20 cellular contexts compared by ENCODE assay signal in genomic region chr4:16337936-16338335, GRCh38.
DNase-seq lines count a peak whose midpoint lies in the region; ATAC-seq and TF ChIP-seq lines count a peak whose summit lies in the region.
"Had no signal": no experiment of that assay in that cellular context is flagged by ENCODE, and none has a peak within 500 bp of the region (broad histone marks: within the 10 kb centered on the region; RNA-seq: fewer than 3 reads in every experiment).

No MANE protein-coding gene starts in this region.

- WGBS in neuronal stem cell (ENCODE audit: extremely low coverage in 2 of 2, insufficient read length in 2 of 2, insufficient replicate concordance in 1 of 2), 2 donors, result no CpG with 5 or more reads among the region's 2 CpGs

- no peaks in the 10 kb centered on the region for H3K9me3 Mint-ChIP-seq in natural killer cell
- H3K9me3 Mint-ChIP-seq: natural killer cell treated with Interleukin-12 subunit alpha and Interleukin-12 subunit beta and Interleukin-15 and Interleukin-18, amount 100 ng/mL, for 72 hours had no signal

- no peak for TF ChIP-seq RAD21 in Ishikawa (IDR thresholded peaks at IDR 0.05; ENCODE audit: low read depth)

- no peak overlapping the region for H3K14ac ChIP-seq in neuronal stem cell (ENCODE audit: low read length)

- no peak overlapping the region for H3K4ac ChIP-seq in neuronal stem cell (ENCODE audit: low read length)

- H3K4me3 Mint-ChIP-seq in natural killer cell, result no peak overlapping the region
- H3K4me3 Mint-ChIP-seq: activated CD4-positive, alpha-beta T cell treated with anti-CD3 and anti-CD28 coated beads for 36 hours; natural killer cell treated with Interleukin-12 subunit alpha and Interleukin-12 subunit beta and Interleukin-15 and Interleukin-18, amount 100 ng/mL, for 72 hours had no signal

- H3K27me3 ChIP-seq in BE2C, result no peaks in the 10 kb centered on the region; the same call in 1 of the 2 replicates
- no peaks in the 10 kb centered on the region for H3K27me3 ChIP-seq in neuronal stem cell (ENCODE audit: control insufficient read depth in 3 of 3, insufficient read depth in 3 of 3, low read depth in 1 of 3, low read length in 3 of 3)
- H3K27me3 ChIP-seq: BLaER1, stomach had no signal

- no peaks in the 10 kb centered on the region for H3K79me1 ChIP-seq in neuronal stem cell (ENCODE audit: low read depth, low read length)

- H4K91ac ChIP-seq in neuronal stem cell (ENCODE audit: low read depth, low read length, poor library complexity), result no peak overlapping the region

- no peak overlapping the region for H2BK5ac ChIP-seq in neuronal stem cell (ENCODE audit: low read length)

- no peak overlapping the region for H3K27ac Mint-ChIP-seq in natural killer cell
- H3K27ac Mint-ChIP-seq: activated CD4-positive, alpha-beta T cell treated with anti-CD3 and anti-CD28 coated beads for 36 hours; natural killer cell treated with Interleukin-12 subunit alpha and Interleukin-12 subunit beta and Interleukin-15 and Interleukin-18, amount 100 ng/mL, for 72 hours; progenitor cell of endocrine pancreas had no signal

- H2BK15ac ChIP-seq in neuronal stem cell (ENCODE audit: low read length), result no peak overlapping the region

- no peaks in the 10 kb centered on the region for H3K36me3 ChIP-seq in BE2C
- H3K36me3 ChIP-seq in neuronal stem cell (replicated peaks in 1 of 2; ENCODE audit: control insufficient read depth in 2 of 2, insufficient read depth in 2 of 2, low read length in 2 of 2), result no peaks in the 10 kb centered on the region
- H3K36me3 ChIP-seq: BLaER1, stomach had no signal

- in situ Hi-C loops in astrocyte of the cerebellum (cut with HindIII; ENCODE audit: low sequenced_read_pairs), result no loop called here

- no peak overlapping the region for H3K4me3 ChIP-seq in AG10803 (ENCODE audit: low read length)
- no peak overlapping the region for H3K4me3 ChIP-seq in astrocyte of the cerebellum (ENCODE audit: low read depth, low read length)
- no peak overlapping the region for H3K4me3 ChIP-seq in BE2C (ENCODE audit: low read depth, low read length)
- no peak overlapping the region for H3K4me3 ChIP-seq in neuronal stem cell (ENCODE audit: low read length in 2 of 2)
- H3K4me3 ChIP-seq: BLaER1, K562, skin epidermis, stomach had no signal

- no peak overlapping the region for H4K8ac ChIP-seq in neuronal stem cell (ENCODE audit: low read depth, low read length)

- H3K36me3 Mint-ChIP-seq in natural killer cell, result no peaks in the 10 kb centered on the region
- H3K36me3 Mint-ChIP-seq: natural killer cell treated with Interleukin-12 subunit alpha and Interleukin-12 subunit beta and Interleukin-15 and Interleukin-18, amount 100 ng/mL, for 72 hours had no signal

- DNase-seq in AG10803 (ENCODE audit: low read depth) (peak; percentile 0), astrocyte of the cerebellum (ENCODE audit: low read depth) (peak; percentile 92), iris pigment epithelial cell (ENCODE audit: low read depth) (peak; percentile 43), BE2C (no peak), natural killer cell (no peak), neuronal stem cell (ENCODE audit: low spot score) (no peak)
- DNase-seq: activated CD4-positive, alpha-beta T cell treated with anti-CD3 and anti-CD28 coated beads for 36 hours; foreskin fibroblast; left colon; NCI-H187 treated with DMSO at 0.1 percent for 48 hours; NCI-H446; stomach had no signal

- H2AK5ac ChIP-seq in neuronal stem cell (ENCODE audit: low read depth, low read length), result no peak overlapping the region

- H3K4me1 ChIP-seq in BE2C (no peaks in the 10 kb centered on the region), neuronal stem cell (ENCODE audit: control insufficient read depth in 2 of 2, insufficient read depth in 1 of 2, low read depth in 1 of 2, low read length in 2 of 2) (no peaks in the 10 kb centered on the region)
- H3K4me1 ChIP-seq: BLaER1, stomach had no signal

- H2BK12ac ChIP-seq in neuronal stem cell (ENCODE audit: low read length), result no peak overlapping the region

- no peaks in the 10 kb centered on the region for H3K9me3 ChIP-seq in BE2C
- no peaks in the 10 kb centered on the region for H3K9me3 ChIP-seq in neuronal stem cell (replicated peaks in 1 of 2; ENCODE audit: control insufficient read depth in 2 of 2, insufficient read depth in 1 of 2, low read depth in 1 of 2, low read length in 2 of 2)
- H3K9me3 ChIP-seq: BLaER1, stomach had no signal

- no peak overlapping the region for H2BK120ac ChIP-seq in neuronal stem cell (ENCODE audit: low read depth, low read length)

- H2AFZ ChIP-seq in neuronal stem cell (ENCODE audit: low read length), result no peak overlapping the region

- no peak overlapping the region for H3K9ac ChIP-seq in neuronal stem cell (ENCODE audit: low read depth, low read length, poor library complexity)
- H3K9ac ChIP-seq: BLaER1 had no signal

- TF ChIP-seq CTCF in AG10803 (conservative IDR thresholded peaks at IDR 0.05; ENCODE audit: low read length) (no peak), astrocyte of the cerebellum (IDR thresholded peaks at IDR 0.05; ENCODE audit: low read depth, low read length, missing control alignments) (no peak), BE2C (IDR thresholded peaks at IDR 0.05; ENCODE audit: low read depth, low read length) (no peak), natural killer cell (IDR thresholded peaks at IDR 0.05) (no peak)

- H3K23ac ChIP-seq in neuronal stem cell (ENCODE audit: low read depth, low read length, poor library complexity), result no peak overlapping the region

- H3K27me3 Mint-ChIP-seq in natural killer cell (ENCODE audit: low read depth in 2 of 2), result peaks cover 0 to 8% of the 10 kb centered on the region in 2 donors

- peak; percentile 48 for TF ChIP-seq EP300 in Ishikawa (IDR thresholded peaks at IDR 0.05; ENCODE audit: borderline replicate concordance)

- ATAC-seq in natural killer cell (no peak), HG03342 (IDR thresholded peaks at IDR 0.05; ENCODE audit: unreplicated experiment) (no peak)
- ATAC-seq: activated CD4-positive, alpha-beta T cell treated with anti-CD3 and anti-CD28 coated beads for 36 hours; K562; left colon; natural killer cell treated with Interleukin-12 subunit alpha and Interleukin-12 subunit beta and Interleukin-15 and Interleukin-18, amount 100 ng/mL, for 72 hours had no signal

- no peaks in the 10 kb centered on the region for H3K4me1 Mint-ChIP-seq in natural killer cell
- H3K4me1 Mint-ChIP-seq: activated CD4-positive, alpha-beta T cell treated with anti-CD3 and anti-CD28 coated beads for 36 hours had no signal

- H3K4me2 ChIP-seq in neuronal stem cell (ENCODE audit: insufficient read depth, low read length, poor library complexity, severe bottlenecking), result no peak overlapping the region
- H3K4me2 ChIP-seq: BLaER1 had no signal

- no peak overlapping the region for H3K27ac ChIP-seq in neuronal stem cell (replicated peaks; ENCODE audit: low read length)
- H3K27ac ChIP-seq: BLaER1, HL-60, skin epidermis, stomach had no signal

- H3K18ac ChIP-seq in neuronal stem cell (ENCODE audit: low read length), result no peak overlapping the region

- intact Hi-C loops in natural killer cell (cut with micrococcal nuclease), result no loop called here

TF ChIP-seq in Ishikawa, 13 proteins besides CTCF, POLR2A, EP300 and RAD21:
- TF ChIP-seq MAX (IDR thresholded peaks at IDR 0.05), result no peak
- no peak for TF ChIP-seq FOXM1 (IDR thresholded peaks at IDR 0.05; ENCODE audit: borderline replicate concordance, low read depth)
- no peak for TF ChIP-seq CEBPB (IDR thresholded peaks at IDR 0.05)
- TF ChIP-seq, protein P1, sequence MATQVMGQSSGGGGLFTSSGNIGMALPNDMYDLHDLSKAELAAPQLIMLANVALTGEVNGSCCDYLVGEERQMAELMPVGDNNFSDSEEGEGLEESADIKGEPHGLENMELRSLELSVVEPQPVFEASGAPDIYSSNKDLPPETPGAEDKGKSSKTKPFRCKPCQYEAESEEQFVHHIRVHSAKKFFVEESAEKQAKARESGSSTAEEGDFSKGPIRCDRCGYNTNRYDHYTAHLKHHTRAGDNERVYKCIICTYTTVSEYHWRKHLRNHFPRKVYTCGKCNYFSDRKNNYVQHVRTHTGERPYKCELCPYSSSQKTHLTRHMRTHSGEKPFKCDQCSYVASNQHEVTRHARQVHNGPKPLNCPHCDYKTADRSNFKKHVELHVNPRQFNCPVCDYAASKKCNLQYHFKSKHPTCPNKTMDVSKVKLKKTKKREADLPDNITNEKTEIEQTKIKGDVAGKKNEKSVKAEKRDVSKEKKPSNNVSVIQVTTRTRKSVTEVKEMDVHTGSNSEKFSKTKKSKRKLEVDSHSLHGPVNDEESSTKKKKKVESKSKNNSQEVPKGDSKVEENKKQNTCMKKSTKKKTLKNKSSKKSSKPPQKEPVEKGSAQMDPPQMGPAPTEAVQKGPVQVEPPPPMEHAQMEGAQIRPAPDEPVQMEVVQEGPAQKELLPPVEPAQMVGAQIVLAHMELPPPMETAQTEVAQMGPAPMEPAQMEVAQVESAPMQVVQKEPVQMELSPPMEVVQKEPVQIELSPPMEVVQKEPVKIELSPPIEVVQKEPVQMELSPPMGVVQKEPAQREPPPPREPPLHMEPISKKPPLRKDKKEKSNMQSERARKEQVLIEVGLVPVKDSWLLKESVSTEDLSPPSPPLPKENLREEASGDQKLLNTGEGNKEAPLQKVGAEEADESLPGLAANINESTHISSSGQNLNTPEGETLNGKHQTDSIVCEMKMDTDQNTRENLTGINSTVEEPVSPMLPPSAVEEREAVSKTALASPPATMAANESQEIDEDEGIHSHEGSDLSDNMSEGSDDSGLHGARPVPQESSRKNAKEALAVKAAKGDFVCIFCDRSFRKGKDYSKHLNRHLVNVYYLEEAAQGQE (IDR thresholded peaks at IDR 0.05; ENCODE audit: low read depth), result no peak
- no peak; the same call in 1 of the 2 replicates for TF ChIP-seq TEAD4 (IDR thresholded peaks at IDR 0.05)
- TF ChIP-seq USF1 (IDR thresholded peaks at IDR 0.05), result no peak
- no peak for TF ChIP-seq ZBTB7A (IDR thresholded peaks at IDR 0.05; ENCODE audit: low read depth)

Comparison
In these comparisons a context has a peak if more than half of its experiments do, and no peak if none do; other contexts are left out.
1. DNase-seq: peak in AG10803 (single experiment), astrocyte of the cerebellum (single experiment) and iris pigment epithelial cell (single experiment); none in BE2C (single experiment), natural killer cell (single experiment) and neuronal stem cell (single experiment).